ENCODE assay signal across 9 cellular contexts in the genomic region with DNA sequence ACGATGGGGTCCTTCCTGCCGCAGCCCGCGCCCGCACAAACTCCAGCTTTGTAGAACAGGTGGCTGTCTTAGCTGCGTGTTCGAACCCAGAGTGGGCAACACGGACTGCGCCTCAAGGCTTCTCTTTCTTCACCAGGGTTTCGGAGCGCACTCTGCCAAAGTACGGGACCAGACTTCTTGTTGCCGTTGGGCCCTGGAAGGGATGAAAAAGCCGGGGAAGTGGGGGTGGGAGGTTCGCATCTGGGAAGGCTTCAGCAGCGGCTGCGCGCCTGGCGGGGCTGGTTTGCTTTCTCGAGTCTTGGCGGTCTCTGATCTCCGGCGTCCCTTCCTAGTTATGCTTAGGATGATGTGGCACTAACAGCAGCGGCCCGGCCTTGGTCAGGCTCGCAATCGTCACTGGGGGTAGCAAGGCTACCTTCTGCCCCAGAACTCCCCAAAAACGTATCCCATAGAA. TPM values are rescaled to one million over a fixed set of nuclear protein-coding genes. Genes with fewer than 3 reads are reported as not detected.
DNase-seq lines count a peak whose midpoint lies in the region; ATAC-seq and TF ChIP-seq lines count a peak whose summit lies in the region.
"Had no signal": no experiment of that assay in that cellular context is flagged by ENCODE, and none has a peak within 500 bp of the region (broad histone marks: within the 10 kb centered on the region; RNA-seq: fewer than 3 reads in every experiment).

No MANE protein-coding gene starts in this region.

- H3K27ac ChIP-seq in adrenal gland = peak overlapping the region in 3 of 5 donors; percentile 18 to 65 (median 45)

- no peak for ATAC-seq in stimulated activated naive CD8-positive, alpha-beta T cell treated with anti-CD3 and anti-CD28 coated beads, Interleukin-15, Interleukin-2, amounts not matched to agents 100 U/mL and 50 U/mL, for 24 hours
- ATAC-seq in GM18858 (IDR thresholded peaks at IDR 0.05; ENCODE audit: unreplicated experiment) = no peak

- H3K36me3 ChIP-seq in H7 (replicated peaks; ENCODE audit: control insufficient read depth, insufficient read depth, low read length) (no peaks in the 10 kb centered on the region), adrenal gland (replicated peaks in 1 of 2) (no peaks in the 10 kb centered on the region)

- 0 to 2% (median 1%) methylated on average over 14 to 28 of the region's 28 CpGs for WGBS in adrenal gland, 4 donors

- TF ChIP-seq CTCF in AG09309 (IDR thresholded peaks at IDR 0.05; ENCODE audit: control insufficient read depth, insufficient read depth, low read depth, low read length, missing control alignments) (no peak), adrenal gland (IDR thresholded peaks at IDR 0.05) (no peak)

- intact Hi-C loops in adrenal gland (cut with DNase I) = no loop called here

- H3K4me3 ChIP-seq in AG09309 (ENCODE audit: control insufficient read depth, low read depth, low read length) (peak overlapping the region; percentile 35), H7 (ENCODE audit: insufficient read depth, low read depth, low read length) (peak overlapping the region; percentile 53), adrenal gland (peak overlapping the region in 2 of 4 donors; percentile 8 to 55)

- H3K9me3 ChIP-seq in adrenal gland (replicated peaks in 1 of 3) = no peaks in the 10 kb centered on the region

- TF ChIP-seq POLR2A in adrenal gland (IDR thresholded peaks at IDR 0.05) = no peak

- H3K27me3 ChIP-seq in H7 (ENCODE audit: control insufficient read depth, insufficient read depth, low read length) = peaks cover 26% of the 10 kb centered on the region
- peaks cover 2% of the 10 kb centered on the region for H3K27me3 ChIP-seq in adrenal gland

- DNase-seq in AG09309 (ENCODE audit: low read depth) = no peak
- peak; percentile 47 for DNase-seq in H7
- DNase-seq in adrenal gland = peak in 4 of 7 donors; percentile 2 to 63 (median 16)
- peak; percentile 17 for DNase-seq in iPS-NIHi11 (ENCODE audit: low spot score)
- DNase-seq in stimulated activated naive CD8-positive, alpha-beta T cell treated with anti-CD3 and anti-CD28 coated beads, Interleukin-15, Interleukin-2, amounts not matched to agents 100 U/mL and 50 U/mL, for 24 hours = peak; percentile 4
- DNase-seq in NCI-H1436 (lab: John Stamatoyannopoulos, UW) = no peak
- DNase-seq in stimulated activated naive CD4-positive, alpha-beta T cell (lab: John Stamatoyannopoulos, UW) = no peak

- H3K4me1 ChIP-seq in adrenal gland (replicated peaks in 1 of 2) = peaks cover 0 to 13% of the 10 kb centered on the region in 2 donors

RNA-seq across cellular contexts. Expression of gene PARM1, which starts 0.7 kb away (rescaled TPM):
- total RNA-seq in H7 (2014; rRNA removed; shearing (Covaris generic)) = 2.5 TPM in 2 replicates
- total RNA-seq in adrenal gland = 100 to 1,000 TPM in 2 of 8 donors, 10 to 100 TPM in 6; 30.1 to 204 (median 80.5) TPM
- 100 to 1,000 TPM in 1 of 3 donors, 10 to 100 TPM in 2; 11.3 to 108 (median 29.3) TPM for polyA plus RNA-seq in adrenal gland
- total RNA-seq: dermis microvascular lymphatic vessel endothelial cell had no signal

Comparison
In these comparisons a context has a peak if more than half of its experiments do, and no peak if none do; other contexts are left out.
1. DNase-seq: peak in H7 (single experiment), adrenal gland (4 of 7), iPS-NIHi11 (single experiment) and stimulated activated naive CD8-positive, alpha-beta T cell treated with anti-CD3 and anti-CD28 coated beads, Interleukin-15, Interleukin-2, amounts not matched to agents 100 U/mL and 50 U/mL, for 24 hours (single experiment); none in AG09309 (single experiment), NCI-H1436 (single experiment) and stimulated activated naive CD4-positive, alpha-beta T cell (0 of 6).